In the genomic region with DNA sequence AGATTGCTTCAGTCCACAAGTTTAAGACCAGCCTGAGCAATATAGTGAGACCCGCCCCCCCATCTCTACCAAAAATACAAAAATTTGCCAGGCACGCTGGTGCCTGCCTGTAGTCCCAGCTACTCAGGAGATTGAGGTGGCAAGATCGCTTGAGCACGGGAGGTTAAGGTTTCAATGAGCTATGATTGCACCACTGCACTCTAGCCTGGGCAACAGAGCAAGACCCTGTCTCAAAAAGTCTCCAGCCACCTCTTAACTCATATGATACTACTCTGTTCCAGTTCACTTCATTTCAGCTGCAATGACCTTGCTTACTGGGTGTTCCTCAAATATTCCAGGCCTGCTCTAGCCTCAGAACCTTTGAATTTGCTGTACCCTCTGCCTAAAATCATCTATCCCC, we compare ENCODE assay signal across 18 cellular contexts.
"Had no signal": no experiment of that assay in that cellular context is flagged by ENCODE, and none has a peak within 500 bp of the region (broad histone marks: within the 10 kb centered on the region; RNA-seq: fewer than 3 reads in every experiment).

No MANE protein-coding gene starts in this region.

- H3K36me3 ChIP-seq: adrenal gland, lower lobe of right lung, prostate gland, right atrium auricular region, thyroid gland had no signal

- H3K4me1 Mint-ChIP-seq: nephron progenitor cell had no signal

- H3K9me3 Mint-ChIP-seq: activated naive CD4-positive, alpha-beta T cell treated with anti-CD3 and anti-CD28 coated beads, Interleukin-2, amount 50 U/mL, for 24 hours; effector memory CD8-positive, alpha-beta T cell had no signal

- H3K27me3 Mint-ChIP-seq: activated naive CD4-positive, alpha-beta T cell treated with anti-CD3 and anti-CD28 coated beads, Interleukin-2, amount 50 U/mL, for 24 hours; effector memory CD8-positive, alpha-beta T cell had no signal

- ATAC-seq: effector memory CD8-positive, alpha-beta T cell; left colon; lower lobe of right lung had no signal

- H3K27ac Mint-ChIP-seq: nephron progenitor cell had no signal

- H3K9me3 ChIP-seq: adrenal gland, lower lobe of right lung, prostate gland, right atrium auricular region, thyroid gland had no signal

- H3K4me2 ChIP-seq: hepatocyte had no signal

- H3K4me1 ChIP-seq: adrenal gland, lower lobe of right lung, prostate gland, right atrium auricular region had no signal

- H3K27me3 ChIP-seq: adrenal gland, hepatocyte, right atrium auricular region, thyroid gland had no signal

- FAIRE-seq: islet of Langerhans, urothelium cell line had no signal

- H3K4me3 Mint-ChIP-seq: nephron progenitor cell had no signal

- H3K4me3 ChIP-seq: adrenal gland, hepatocyte, lower lobe of right lung, prostate gland, right atrium auricular region, thyroid gland had no signal

- H2AFZ ChIP-seq: hepatocyte had no signal

- DNase-seq: activated CD4-positive, alpha-beta T cell treated with anti-CD3 and anti-CD28 coated beads, Interleukin-2, amount 50 U/mL, for 1 hour; activated CD4-positive, CD25-positive, alpha-beta regulatory T cell treated with anti-CD3 and anti-CD28 coated beads, Interleukin-2, amount 50 U/mL, for 72 hours; activated CD8-positive, alpha-beta memory T cell treated with anti-CD3 and anti-CD28 coated beads for 24 hours; activated CD8-positive, alpha-beta memory T cell treated with anti-CD3 and anti-CD28 coated beads, Interleukin-2, amount 50 U/mL, for 48 hours; activated gamma-delta T cell; adrenal gland; effector memory CD8-positive, alpha-beta T cell; foreskin fibroblast; left colon; lower lobe of right lung; nephron progenitor cell had no signal

- H3K27ac ChIP-seq: adrenal gland, hepatocyte, lower lobe of right lung, prostate gland, right atrium auricular region, thyroid gland had no signal
